In the genomic region with DNA sequence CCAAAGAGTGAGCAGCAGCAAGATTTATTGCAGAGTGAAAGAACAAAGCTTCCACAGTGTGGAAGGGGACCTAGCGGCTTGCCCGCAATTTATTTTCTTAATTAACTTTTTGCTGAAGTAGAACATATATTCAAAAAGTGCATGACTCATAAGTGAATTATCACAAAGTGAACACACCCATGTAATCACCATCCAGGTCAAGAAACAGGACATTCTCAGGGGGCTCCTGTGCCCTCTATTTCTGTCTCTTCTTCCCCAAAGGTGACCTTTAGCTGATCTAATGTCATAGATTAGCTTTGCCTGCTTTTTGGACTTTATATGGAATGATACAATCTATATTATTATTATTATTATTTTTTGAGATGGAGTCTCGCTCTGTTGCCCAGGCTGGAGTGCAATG, we compare ENCODE assay signal across 27 cellular contexts.
"Had no signal": no experiment of that assay in that cellular context is flagged by ENCODE, and none has a peak within 500 bp of the region (broad histone marks: within the 10 kb centered on the region; RNA-seq: fewer than 3 reads in every experiment).

No MANE protein-coding gene starts in this region.

- H3K9ac ChIP-seq: neural progenitor cell, parathyroid adenoma had no signal

- ATAC-seq: natural killer cell; psoas muscle; right cardiac atrium; right lobe of liver; stimulated activated memory B cell treated with anti-CD40 and anti-IgM and Interleukin-4, amounts not matched to agents 10 μg/mL and 1 μg/mL and 100 μg/mL, for 72 hours; stimulated activated naive CD8-positive, alpha-beta T cell treated with anti-CD3 and anti-CD28 coated beads, Interleukin-15, amount 100 ng/mL, for 72 hours; stimulated activated naive CD8-positive, alpha-beta T cell treated with anti-CD3 and anti-CD28 coated beads, Interleukin-15, Interleukin-2, amounts not matched to agents 100 U/mL and 50 U/mL, for 24 hours; upper lobe of right lung had no signal

- H3K4me3 ChIP-seq: neural progenitor cell, ovary, psoas muscle, right lobe of liver, sigmoid colon, smooth muscle cell, spleen, suprapubic skin, testis, tibial artery, transverse colon, upper lobe of right lung, uterus had no signal

- H3K4me2 ChIP-seq: neural progenitor cell, smooth muscle cell had no signal

- DNase-seq: natural killer cell; occipital lobe; ovary; psoas muscle; right cardiac atrium; right lobe of liver; sigmoid colon; spleen; stimulated activated CD4-positive, alpha-beta T cell treated with anti-CD3 and anti-CD28 coated beads, Interleukin-12 subunit alpha, Interleukin-12 subunit beta, amount 100 ng/mL, for 4 hours; stimulated activated CD4-positive, alpha-beta T cell treated with anti-CD3 and anti-CD28 coated beads, Interleukin-1b, Interleukin-23, amount 100 ng/mL, for 48 hours; stimulated activated CD4-positive, alpha-beta T cell treated with anti-CD3 and anti-CD28 coated beads, Interleukin-4, amount 100 ng/mL, for 1 hour; stimulated activated CD4-positive, alpha-beta T cell treated with anti-CD3 and anti-CD28 coated beads, Interleukin-4, amount 100 ng/mL, for 4 hours; stimulated activated CD8-positive, alpha-beta memory T cell treated with anti-CD3 and anti-CD28 coated beads, Interleukin-4, amount 100 ng/mL, for 48 hours; stimulated activated naive CD4-positive, alpha-beta T cell; stimulated activated naive CD8-positive, alpha-beta T cell treated with anti-CD3 and anti-CD28 coated beads, Interleukin-15, amount 100 ng/mL, for 72 hours; stimulated activated naive CD8-positive, alpha-beta T cell treated with anti-CD3 and anti-CD28 coated beads, Interleukin-15, Interleukin-2, amounts not matched to agents 100 U/mL and 50 U/mL, for 24 hours; substantia nigra; testis; tibial artery; transverse colon; upper lobe of right lung; uterus had no signal

- H3K27ac ChIP-seq: neural progenitor cell, ovary, parathyroid adenoma, psoas muscle, right lobe of liver, sigmoid colon, spleen, suprapubic skin, testis, tibial artery, transverse colon, upper lobe of right lung, uterus had no signal

- H3K79me2 ChIP-seq: parathyroid adenoma had no signal

- H2AFZ ChIP-seq: neural progenitor cell, parathyroid adenoma had no signal

- H3K36me3 ChIP-seq: neural progenitor cell, ovary, uterus had no signal

- H3K9me3 ChIP-seq: ovary, psoas muscle, right lobe of liver, sigmoid colon, spleen, suprapubic skin, testis, tibial artery, transverse colon, upper lobe of right lung, uterus had no signal

- H3K27me3 ChIP-seq: neural progenitor cell, ovary, right lobe of liver, sigmoid colon, spleen, suprapubic skin, testis, tibial artery, transverse colon, upper lobe of right lung, uterus had no signal

- H3K4me1 ChIP-seq: neural progenitor cell, parathyroid adenoma, psoas muscle, right lobe of liver, sigmoid colon, suprapubic skin, testis, tibial artery, transverse colon, upper lobe of right lung, uterus had no signal
